In genomic region chr10:44300666-44301649, GRCh38 we compare ENCODE assay signal across 9 cellular contexts.
DNase-seq lines count a peak whose midpoint lies in the region; ATAC-seq and TF ChIP-seq lines count a peak whose summit lies in the region.
"Had no signal": no experiment of that assay in that cellular context is flagged by ENCODE, and none has a peak within 500 bp of the region (broad histone marks: within the 10 kb centered on the region; RNA-seq: fewer than 3 reads in every experiment).

No MANE protein-coding gene starts in this region.

- WGBS in body of pancreas, 2 donors, result 33 to 44% methylated on average over 5 to 7 of the region's 7 CpGs
- 68 to 86% (median 72%) methylated on average over 7 of the region's 7 CpGs for WGBS in spleen, 5 donors

- no peak for TF ChIP-seq POLR2A in body of pancreas (IDR thresholded peaks at IDR 0.05)
- no peak for TF ChIP-seq POLR2A in spleen (IDR thresholded peaks at IDR 0.05)

- H3K9me3 ChIP-seq in body of pancreas, result no peaks in the 10 kb centered on the region
- peaks cover 0 to 9% (median 0%) of the 10 kb centered on the region in 8 donors for H3K9me3 ChIP-seq in spleen

- DNase-seq in DMS79 treated with DMSO at 0.1 percent for 48 hours (lab: John Stamatoyannopoulos, UW) (peak; percentile 61), GM20000 (ENCODE audit: low spot score) (peak; percentile 45), body of pancreas (peak; percentile 93 to 98 (median 96)), retina (peak; percentile 52), NCI-H2227 (lab: John Stamatoyannopoulos, UW; ENCODE audit: unreplicated experiment) (no peak), spleen (no peak)
- DNase-seq in activated effector memory CD4-positive, alpha-beta T cell treated with Interleukin-2 at 50 U/mL for 16 hours, result no peak

- peak overlapping the region; percentile 54 to 71 (median 68) for H3K27ac ChIP-seq in body of pancreas
- no peak overlapping the region for H3K27ac ChIP-seq in spleen
- H3K27ac ChIP-seq: KMS-11 had no signal

- H3K27me3 ChIP-seq in body of pancreas (no peaks in the 10 kb centered on the region), spleen (replicated peaks in 1 of 7) (no peaks in the 10 kb centered on the region)

- peaks cover 17% of the 10 kb centered on the region for H3K4me1 ChIP-seq in body of pancreas
- H3K4me1 ChIP-seq in spleen, result no peaks in the 10 kb centered on the region

- H3K36me3 ChIP-seq in body of pancreas (replicated peaks in 1 of 2; ENCODE audit: insufficient read depth in 1 of 2, low read depth in 2 of 2) (no peaks in the 10 kb centered on the region), spleen (no peaks in the 10 kb centered on the region)

- no peak for TF ChIP-seq CTCF in GM20000 (IDR thresholded peaks at IDR 0.05; ENCODE audit: extremely low read depth, missing control alignments)
- no peak for TF ChIP-seq CTCF in body of pancreas (IDR thresholded peaks at IDR 0.05)
- TF ChIP-seq CTCF in spleen (IDR thresholded peaks at IDR 0.05 in 8 of 11, conservative IDR thresholded peaks at IDR 0.05 in 3 of 11), result no peak

- peak; percentile 90 for ATAC-seq in HG03565 (IDR thresholded peaks at IDR 0.05; ENCODE audit: unreplicated experiment)
- ATAC-seq in body of pancreas, result peak; percentile 98

- intact Hi-C loops in body of pancreas (cut with DNase I), result no loop called here
- intact Hi-C loops in spleen (cut with DNase I; ENCODE audit: low total_unique reads), result no loop called here

- no peak overlapping the region for H3K4me3 ChIP-seq in body of pancreas
- H3K4me3 ChIP-seq in spleen, result no peak overlapping the region

Comparison
In these comparisons a context has a peak if more than half of its experiments do, and no peak if none do; other contexts are left out.
1. DNase-seq: peak in DMS79 treated with DMSO at 0.1 percent for 48 hours (single experiment), GM20000 (single experiment), body of pancreas (4 of 4) and retina (single experiment); none in NCI-H2227 (single experiment), activated effector memory CD4-positive, alpha-beta T cell treated with Interleukin-2 at 50 U/mL for 16 hours (single experiment) and spleen (single experiment).
2. H3K27ac ChIP-seq: peak in body of pancreas (4 of 4); none in spleen (0 of 8).